Comparison of ENCODE assay signal across 1 cellular context in genomic region chr11:20109731-20110445, GRCh38.
TF ChIP-seq lines count a peak whose summit lies in the region.

No MANE protein-coding gene starts in this region.

TF ChIP-seq in endothelial cell of umbilical vein, 7 proteins besides CTCF, POLR2A, EP300 and RAD21:
- peak; percentile 28 for TF ChIP-seq POLR2AphosphoS5 (IDR thresholded peaks at IDR 0.05; ENCODE audit: insufficient read depth, low read depth, low read length)
- TF ChIP-seq GATA2 (IDR thresholded peaks at IDR 0.05; ENCODE audit: insufficient read depth, insufficient read length, low read depth, low read length): no peak
TF ChIP-seq in endothelial cell of umbilical vein: peak in this region for 1.
